In the genomic region with DNA sequence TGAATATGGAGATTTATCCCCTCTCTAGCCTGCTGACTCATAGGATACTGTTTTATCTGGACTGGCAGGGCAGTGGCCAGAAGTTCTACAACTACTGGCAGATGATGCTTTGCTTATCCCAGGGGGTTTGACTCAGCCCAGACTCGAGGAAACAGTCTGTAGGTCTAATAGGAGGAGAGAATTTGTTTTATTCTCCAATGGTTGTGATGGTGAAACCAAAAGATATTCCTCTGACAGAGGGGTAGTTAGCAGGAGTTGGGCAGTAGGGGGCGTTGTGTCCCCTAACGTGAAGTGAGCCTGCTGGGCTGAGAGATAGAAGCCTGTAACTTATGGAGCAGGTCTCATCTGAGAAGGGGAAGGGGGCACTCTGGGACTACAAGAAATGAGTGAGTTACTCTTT, we compare ENCODE assay signal across 8 cellular contexts.
DNase-seq lines count a peak whose midpoint lies in the region; ATAC-seq and TF ChIP-seq lines count a peak whose summit lies in the region.

No MANE protein-coding gene starts in this region.

- H3K4ac ChIP-seq in mesendoderm (ENCODE audit: low read depth, low read length), result no peak overlapping the region

- no peak overlapping the region for H3K9ac ChIP-seq in mesendoderm (ENCODE audit: low read length)

- no peak overlapping the region for H3K18ac ChIP-seq in mesendoderm (ENCODE audit: low read length)

- H3K4me2 ChIP-seq in mesendoderm (ENCODE audit: low read length), result no peak overlapping the region

- H3K36me3 ChIP-seq in mesendoderm (ENCODE audit: control insufficient read depth, insufficient read depth, low read length), result no peaks in the 10 kb centered on the region

- no peaks in the 10 kb centered on the region for H3K27me3 ChIP-seq in mesendoderm (ENCODE audit: insufficient read depth, low read length, poor library complexity)

- H4K8ac ChIP-seq in mesendoderm (ENCODE audit: low read depth, low read length), result no peak overlapping the region

- no peaks in the 10 kb centered on the region for H3K4me1 ChIP-seq in mesendoderm (ENCODE audit: control insufficient read depth, low read depth, low read length)

- H2BK120ac ChIP-seq in mesendoderm (ENCODE audit: low read depth, low read length), result no peak overlapping the region

- peak; percentile 77 for TF ChIP-seq CTCF in LNCAP (IDR thresholded peaks at IDR 0.05)
- peak; percentile 14 for TF ChIP-seq CTCF in astrocyte of the spinal cord (IDR thresholded peaks at IDR 0.05; ENCODE audit: low read depth, low read length)

- DNase-seq in G401 (ENCODE audit: low spot score), result peak; percentile 9
- no peak for DNase-seq in astrocyte of the spinal cord (ENCODE audit: low read depth, low spot score)
- DNase-seq in mesendoderm, result peak; percentile 13

- H3K79me1 ChIP-seq in mesendoderm (ENCODE audit: low read length), result no peaks in the 10 kb centered on the region

- no peak overlapping the region for H4K5ac ChIP-seq in mesendoderm (ENCODE audit: low read length)

- no peak overlapping the region for H2BK5ac ChIP-seq in mesendoderm (ENCODE audit: low read length)

- in situ Hi-C loops in G401 (cut with HindIII; ENCODE audit: low sequenced_read_pairs) (no loop called here), astrocyte of the spinal cord (cut with HindIII; ENCODE audit: low sequenced_read_pairs) (no loop called here)

- H3K23ac ChIP-seq in mesendoderm (ENCODE audit: low read length), result no peak overlapping the region

- no CpG with 5 or more reads among the region's 3 CpGs for WGBS in mesendoderm (ENCODE audit: extremely low coverage, insufficient coverage, low lambda C conversion rate)

- no peak overlapping the region for H2AK5ac ChIP-seq in mesendoderm (ENCODE audit: low read length)

- H3K27ac ChIP-seq in mesendoderm (ENCODE audit: low read depth, low read length), result no peak overlapping the region

- H3K4me3 ChIP-seq in astrocyte of the spinal cord (ENCODE audit: low read depth, low read length) (no peak overlapping the region), mesendoderm (ENCODE audit: low read length) (no peak overlapping the region)

- H2BK15ac ChIP-seq in mesendoderm (replicated peaks; ENCODE audit: low read depth), result no peak overlapping the region

- no peak for ATAC-seq in HG03045 (IDR thresholded peaks at IDR 0.05; ENCODE audit: unreplicated experiment)
- no peak for ATAC-seq in HG03432 (IDR thresholded peaks at IDR 0.05; ENCODE audit: unreplicated experiment)
- no peak for ATAC-seq in HG02763 (IDR thresholded peaks at IDR 0.05; ENCODE audit: unreplicated experiment)
- ATAC-seq in HG03159 (IDR thresholded peaks at IDR 0.05; ENCODE audit: unreplicated experiment), result no peak

- no peak overlapping the region for H3K56ac ChIP-seq in mesendoderm (ENCODE audit: low read length)

- H3K79me2 ChIP-seq in mesendoderm (ENCODE audit: control insufficient read depth, insufficient read depth, low read length), result no peaks in the 10 kb centered on the region
